In the genomic region with DNA sequence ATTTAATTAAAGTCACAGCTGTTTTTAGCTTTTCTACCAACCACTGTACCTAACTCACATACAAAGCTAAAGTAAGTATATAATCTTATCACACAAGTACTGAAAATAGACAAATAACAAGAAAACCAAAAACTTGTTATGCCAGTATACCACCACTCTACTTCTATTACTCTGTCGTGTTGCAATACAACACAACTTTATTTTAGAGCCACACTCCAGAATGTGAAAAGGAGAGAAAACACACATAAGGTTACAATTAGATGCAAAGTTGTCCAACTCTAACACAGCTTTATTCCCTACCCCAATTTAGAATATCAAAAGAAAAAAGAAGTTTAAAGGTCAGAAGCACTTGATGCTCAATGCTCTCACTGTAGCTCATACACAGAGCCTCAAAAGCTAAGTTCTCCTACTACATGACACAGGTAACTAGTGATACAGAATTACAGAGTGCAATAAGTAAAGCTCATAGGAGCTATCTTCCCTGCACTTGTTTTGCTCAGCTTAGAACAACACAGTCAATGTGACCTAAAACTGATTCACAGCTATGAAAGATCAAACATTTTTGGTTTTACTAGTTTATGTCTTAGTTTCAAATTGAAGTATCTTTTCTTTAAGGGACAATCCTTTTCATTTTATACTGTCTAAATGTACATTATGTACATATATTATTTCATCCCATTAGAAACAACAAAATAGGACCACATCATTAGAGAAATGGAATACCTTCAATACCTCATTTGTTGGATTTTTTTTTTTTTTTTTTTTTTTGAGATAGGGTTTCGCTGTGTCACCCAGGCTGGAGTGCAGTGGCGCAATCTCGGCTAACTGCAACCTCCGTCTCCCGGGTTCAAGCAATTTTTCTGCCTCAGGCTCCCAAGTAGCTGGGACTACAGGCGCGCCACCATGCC, we compare ENCODE assay signal across 12 cellular contexts. TPM values are rescaled to one million over a fixed set of nuclear protein-coding genes. Genes with fewer than 3 reads are reported as not detected.
DNase-seq lines count a peak whose midpoint lies in the region; ATAC-seq and TF ChIP-seq lines count a peak whose summit lies in the region.
"Had no signal": no experiment of that assay in that cellular context is flagged by ENCODE, and none has a peak within 500 bp of the region (broad histone marks: within the 10 kb centered on the region; RNA-seq: fewer than 3 reads in every experiment).

No MANE protein-coding gene starts in this region.

- no peak overlapping the region for H2BK120ac ChIP-seq in IMR-90 (ENCODE audit: low read depth, low read length)

- H3K4me1 Mint-ChIP-seq in activated CD4-positive, alpha-beta T cell treated with anti-CD3 and anti-CD28 coated beads for 36 hours, result peaks cover 64% of the 10 kb centered on the region

- dilution Hi-C loops in IMR-90 (cut with HindIII; ENCODE audit: low sequenced_read_pairs, unreplicated experiment), result no loop called here

- no peaks in the 10 kb centered on the region for H3K9me3 Mint-ChIP-seq in activated CD4-positive, alpha-beta T cell treated with anti-CD3 and anti-CD28 coated beads for 36 hours (ENCODE audit: low read depth)
- H3K9me3 Mint-ChIP-seq: dendritic cell treated with granulocyte-macrophage colony-stimulating factor and Interleukin-4, amounts not matched to agents 40 ng/mL and 50 ng/mL, for 4 days had no signal

- peaks cover 56% of the 10 kb centered on the region for H3K79me2 ChIP-seq in osteoblast (ENCODE audit: insufficient read depth, low read length)

- peak overlapping the region in 1 of 2 experiments; percentile 58; a peak in 1 of 4 replicates for H4K8ac ChIP-seq in IMR-90 (ENCODE audit: low read depth in 2 of 2, low read length in 2 of 2)

- H3K79me1 ChIP-seq in IMR-90 (ENCODE audit: low read depth in 1 of 2, low read length in 2 of 2), result peaks cover 10 to 37% of the 10 kb centered on the region in 2 experiments; a peak in 3 of 4 replicates

- H3K9me1 ChIP-seq in IMR-90 (ENCODE audit: insufficient read depth, low read length), result no peaks in the 10 kb centered on the region

- no peak overlapping the region for H2BK15ac ChIP-seq in IMR-90 (ENCODE audit: low read depth, low read length)

- no peak overlapping the region for H3K18ac ChIP-seq in IMR-90 (ENCODE audit: low read depth, low read length)

- no peak overlapping the region for H4K5ac ChIP-seq in IMR-90 (ENCODE audit: low read depth, low read length)

- in situ Hi-C loops in IMR-90 (cut with MboI; ENCODE audit: low sequenced_read_pairs), result no loop called here

- H4K91ac ChIP-seq in IMR-90 (ENCODE audit: insufficient read depth, low read depth, low read length), result no peak overlapping the region

- H2BK5ac ChIP-seq in IMR-90 (ENCODE audit: low read depth, low read length, poor library complexity, severe bottlenecking), result no peak overlapping the region

- ATAC-seq in activated CD4-positive, alpha-beta T cell treated with anti-CD3 and anti-CD28 coated beads for 36 hours, result peak; percentile 79
- ATAC-seq in IMR-90 (ENCODE audit: low read depth), result no peak
- ATAC-seq in HG02678 (IDR thresholded peaks at IDR 0.05; ENCODE audit: unreplicated experiment), result no peak
- ATAC-seq: gastroesophageal sphincter had no signal

- H3K4me3 Mint-ChIP-seq in activated CD4-positive, alpha-beta T cell treated with anti-CD3 and anti-CD28 coated beads for 36 hours, result no peak overlapping the region
- H3K4me3 Mint-ChIP-seq: dendritic cell treated with granulocyte-macrophage colony-stimulating factor and Interleukin-4, amounts not matched to agents 40 ng/mL and 50 ng/mL, for 4 days had no signal

- H3K27ac ChIP-seq in IMR-90 (ENCODE audit: insufficient read depth, low read length) (no peak overlapping the region), osteoblast (ENCODE audit: low read depth, low read length) (no peak overlapping the region)
- H3K27ac ChIP-seq: gastroesophageal sphincter had no signal

- no peak for TF ChIP-seq RAD21 in IMR-90 (IDR thresholded peaks at IDR 0.05; ENCODE audit: low read length)

- no peak overlapping the region for H3K23ac ChIP-seq in IMR-90 (ENCODE audit: low read depth, low read length)

- POLR2A ChIA-PET in activated CD4-positive, alpha-beta T cell treated with anti-CD3 and anti-CD28 coated beads for 36 hours (lab: Charles Lee), result interaction anchor here (0.6 to 1.1 kb wide), 3 partner anchors 17 to 377 kb away, joined by 3 to 4 read pairs (median 3); a partner anchor contains a TSS
- POLR2A ChIA-PET in IMR-90 (lab: Charles Lee; ENCODE audit: unreplicated experiment), result no interaction called here

- no peak overlapping the region for H2AK5ac ChIP-seq in IMR-90 (ENCODE audit: low read depth, low read length)

- BruUV-seq in IMR-90 (replicated peaks; lab: Mats Ljungman, UMichigan), result no TSS peak

- H3K27me3 Mint-ChIP-seq in activated CD4-positive, alpha-beta T cell treated with anti-CD3 and anti-CD28 coated beads for 36 hours, result no peaks in the 10 kb centered on the region
- H3K27me3 Mint-ChIP-seq: dendritic cell treated with granulocyte-macrophage colony-stimulating factor and Interleukin-4, amounts not matched to agents 40 ng/mL and 50 ng/mL, for 4 days had no signal

- no peak overlapping the region for H3K56ac ChIP-seq in IMR-90 (ENCODE audit: extremely low read depth, insufficient read depth, low read length)

- H3K36me3 Mint-ChIP-seq in activated CD4-positive, alpha-beta T cell treated with anti-CD3 and anti-CD28 coated beads for 36 hours (ENCODE audit: low read depth), result peaks cover 13% of the 10 kb centered on the region

- no peak overlapping the region for H2BK20ac ChIP-seq in IMR-90 (ENCODE audit: low read depth, low read length)

- H4K20me1 ChIP-seq in IMR-90 (ENCODE audit: insufficient read depth, low read length), result no peaks in the 10 kb centered on the region
- H4K20me1 ChIP-seq in osteoblast (ENCODE audit: insufficient read depth, low read length), result no peaks in the 10 kb centered on the region

- TF ChIP-seq CTCF in IMR-90 (conservative IDR thresholded peaks at IDR 0.05; ENCODE audit: low read depth, low read length) (no peak), osteoblast (IDR thresholded peaks at IDR 0.05; ENCODE audit: extremely low read depth, low read depth, low read length) (no peak)

- H3K4me1 ChIP-seq in IMR-90 (ENCODE audit: control insufficient read depth, insufficient read depth, low read length), result no peaks in the 10 kb centered on the region
- H3K4me1 ChIP-seq in adipocyte (ENCODE audit: control insufficient read depth, insufficient read depth, low read length), result peaks cover 16% of the 10 kb centered on the region
- H3K4me1 ChIP-seq in osteoblast (ENCODE audit: insufficient read depth, low read length), result peaks cover 3% of the 10 kb centered on the region
- H3K4me1 ChIP-seq: gastroesophageal sphincter had no signal

- intact Hi-C loops in activated CD4-positive, alpha-beta T cell treated with anti-CD3 and anti-CD28 coated beads for 36 hours (cut with DNase I, micrococcal nuclease), result no loop called here
- intact Hi-C loops in IMR-90 (cut with micrococcal nuclease), result loop anchor here (1.0 kb wide), 1 partner anchor 9 kb away; no protein-coding TSS in a partner anchor

- peak overlapping the region; percentile 55; the same call in 1 of the 2 replicates for H3K14ac ChIP-seq in IMR-90 (replicated peaks; ENCODE audit: low read depth, low read length)

- no peaks in the 10 kb centered on the region for H3K27me3 ChIP-seq in IMR-90 (ENCODE audit: control insufficient read depth, insufficient read depth, low read length)
- H3K27me3 ChIP-seq in adipocyte (replicated peaks; ENCODE audit: control insufficient read depth, insufficient read depth, low read length), result no peaks in the 10 kb centered on the region
- H3K27me3 ChIP-seq in osteoblast (ENCODE audit: insufficient read depth, low read length), result no peaks in the 10 kb centered on the region
- H3K27me3 ChIP-seq: gastroesophageal sphincter had no signal

- peaks cover 5% of the 10 kb centered on the region for H3K36me3 ChIP-seq in IMR-90 (ENCODE audit: control insufficient read depth, insufficient read depth, low read length)
- peaks cover 14% of the 10 kb centered on the region for H3K36me3 ChIP-seq in adipocyte (ENCODE audit: control insufficient read depth, insufficient read depth, low read length, severe bottlenecking)
- no peaks in the 10 kb centered on the region for H3K36me3 ChIP-seq in osteoblast (ENCODE audit: insufficient read depth, low read length)

- no peak overlapping the region for H3K4ac ChIP-seq in IMR-90 (ENCODE audit: low read depth, low read length)

- no CpG with 5 or more reads among the region's 8 CpGs for WGBS in IMR-90 (ENCODE audit: extremely low coverage in 2 of 2, insufficient read length in 1 of 2), 2 experiments

- no peak overlapping the region for H2AK9ac ChIP-seq in IMR-90 (replicated peaks; ENCODE audit: low read depth, low read length, poor library complexity)

- no peak overlapping the region for H3K4me3 ChIP-seq in IMR-90 (ENCODE audit: insufficient read depth, low read depth, low read length)
- peak overlapping the region; percentile 23 for H3K4me3 ChIP-seq in adipocyte (ENCODE audit: low read length)
- H3K4me3 ChIP-seq in osteoblast (ENCODE audit: insufficient read depth, low read length), result no peak overlapping the region
- H3K4me3 ChIP-seq: gastroesophageal sphincter had no signal

- CTCF ChIA-PET in activated CD4-positive, alpha-beta T cell treated with anti-CD3 and anti-CD28 coated beads for 36 hours (lab: Charles Lee), result interaction anchor here (0.5 to 3.2 kb wide), 6 partner anchors 16 to 149 kb away, joined by 3 to 14 read pairs (median 4); a partner anchor contains a TSS
- CTCF ChIA-PET in IMR-90 (lab: Yijun Ruan, JAX), result no interaction called here

- no peak overlapping the region for H3K4me2 ChIP-seq in IMR-90 (ENCODE audit: low read depth, low read length)
- H3K4me2 ChIP-seq in osteoblast (ENCODE audit: insufficient read depth, low read length), result peak overlapping the region; percentile 41

- H3K9ac ChIP-seq in IMR-90 (ENCODE audit: low read depth, low read length) (no peak overlapping the region), adipocyte (ENCODE audit: low read length) (no peak overlapping the region)

- TF ChIP-seq POLR2A in IMR-90 (IDR thresholded peaks at IDR 0.05; ENCODE audit: low read depth, low read length), result no peak

- H2AFZ ChIP-seq in IMR-90 (replicated peaks; ENCODE audit: low read length, poor library complexity), result no peak overlapping the region
- no peak overlapping the region for H2AFZ ChIP-seq in osteoblast (ENCODE audit: low read length)

- peak overlapping the region; percentile 58 for H3K27ac Mint-ChIP-seq in activated CD4-positive, alpha-beta T cell treated with anti-CD3 and anti-CD28 coated beads for 36 hours
- H3K27ac Mint-ChIP-seq: dendritic cell treated with granulocyte-macrophage colony-stimulating factor and Interleukin-4, amounts not matched to agents 40 ng/mL and 50 ng/mL, for 4 days had no signal

- H3K9me3 ChIP-seq in IMR-90 (ENCODE audit: control insufficient read depth, insufficient read depth, low read length) (no peaks in the 10 kb centered on the region), adipocyte (ENCODE audit: control insufficient read depth, low read length) (no peaks in the 10 kb centered on the region), osteoblast (ENCODE audit: low read depth, low read length) (no peaks in the 10 kb centered on the region)
- H3K9me3 ChIP-seq: gastroesophageal sphincter had no signal

- no peak for DNase-seq in activated CD4-positive, alpha-beta T cell treated with anti-CD3 and anti-CD28 coated beads for 36 hours
- DNase-seq in activated CD4-positive, alpha-beta T cell treated with anti-CD3 and anti-CD28 coated beads, Interleukin-2, amount 50 U/mL, for 4 hours, result no peak
- DNase-seq in IMR-90, result no peak
- DNase-seq in adipocyte (ENCODE audit: low read depth), result peak; percentile 36
- no peak for DNase-seq in osteoblast (ENCODE audit: insufficient read length, low spot score, missing footprints)
- DNase-seq in NCI-H2081 treated with DMSO at 0.1 percent for 48 hours (lab: John Stamatoyannopoulos, UW), result no peak
- no peak for DNase-seq in DMS79 (lab: John Stamatoyannopoulos, UW)
- DNase-seq: activated gamma-delta T cell treated with Interleukin-2 at 50 U/mL for 16 hours, NCI-H2171 had no signal

RNA-seq across cellular contexts. Expression of a gene that starts 29.2 kb away (rescaled TPM):
- total RNA-seq in activated CD4-positive, alpha-beta T cell treated with anti-CD3 and anti-CD28 coated beads for 36 hours, result 10 to 100 TPM; 30.1 to 37.1 TPM
- total RNA-seq in IMR-90 (2012; rRNA removed) (14.4 and 17.6 TPM in 2 replicates), osteoblast (10.9 and 13.3 TPM in 2 replicates)
- polyA plus RNA-seq in IMR-90 (2012; rRNA removed), result 7.9 and 9.1 TPM in 2 replicates
- polyA plus RNA-seq in IMR-90 (2012; cell fraction: cytosol; rRNA removed), result 2.1 and 2.5 TPM in 2 replicates
- polyA plus RNA-seq in IMR-90 (2012; cell fraction: nucleus; rRNA removed; ENCODE audit: low replicate concordance), result 4.8 and 20.3 TPM in 2 replicates
